ENCODE assay signal across 20 cellular contexts in genomic region chr5:14716755-14717752, GRCh38. TPM values are rescaled to one million over a fixed set of nuclear protein-coding genes. Genes with fewer than 3 reads are reported as not detected.
DNase-seq lines count a peak whose midpoint lies in the region; ATAC-seq and TF ChIP-seq lines count a peak whose summit lies in the region.
"Had no signal": no experiment of that assay in that cellular context is flagged by ENCODE, and none has a peak within 500 bp of the region (broad histone marks: within the 10 kb centered on the region; RNA-seq: fewer than 3 reads in every experiment).

No MANE protein-coding gene starts in this region.

- H3K4ac ChIP-seq in mesenchymal stem cell (ENCODE audit: low read depth in 1 of 2, low read length in 2 of 2): no peak overlapping the region

- no peak for ATAC-seq in HG02852 (IDR thresholded peaks at IDR 0.05; ENCODE audit: unreplicated experiment)
- ATAC-seq in body of pancreas: no peak
- no peak for ATAC-seq in GM19395 (IDR thresholded peaks at IDR 0.05; ENCODE audit: unreplicated experiment)

- no peak overlapping the region for H3K18ac ChIP-seq in mesenchymal stem cell (ENCODE audit: low read depth in 1 of 2, low read length in 2 of 2)

- 97% methylated on average over 10 of the region's 13 CpGs for WGBS in mesenchymal stem cell
- 85 to 87% methylated on average over 13 of the region's 13 CpGs for WGBS in body of pancreas, 2 donors

- peaks cover 18 to 29% (median 25%) of the 10 kb centered on the region in 3 donors for H3K4me1 Mint-ChIP-seq in CD8-positive, alpha-beta memory T cell
- peaks cover 9% of the 10 kb centered on the region for H3K4me1 Mint-ChIP-seq in activated T-helper 1 cell treated with anti-CD3 and anti-CD28 coated beads, Interleukin-12 subunit alpha, Interleukin-12 subunit beta, Interleukin-2, Interleukin-4 antibody, amounts not matched to agents 30 ng/mL and 10 ng/mL and 1 ng/mL, durations not matched to agents 14 hours and 24 hours and 36 hours (ENCODE audit: low read depth)

- CTCF ChIA-PET in CD8-positive, alpha-beta memory T cell (lab: Charles Lee): interaction anchor here (1.3 kb wide), 1 partner anchor 10 kb away, joined by 7 read pairs; no protein-coding TSS in a partner anchor

- intact Hi-C loops in activated T-helper 1 cell treated with anti-CD3 and anti-CD28 coated beads, Interleukin-12 subunit alpha, Interleukin-12 subunit beta, Interleukin-2, Interleukin-4 antibody, amounts not matched to agents 30 ng/mL and 10 ng/mL and 1 ng/mL, durations not matched to agents 14 hours and 24 hours and 36 hours (cut with micrococcal nuclease): no loop called here
- intact Hi-C loops in body of pancreas (cut with DNase I): no loop called here

- peaks cover 22% of the 10 kb centered on the region for H3K36me3 ChIP-seq in CD8-positive, alpha-beta memory T cell (ENCODE audit: insufficient read depth, low read length)
- H3K36me3 ChIP-seq in mesenchymal stem cell (ENCODE audit: control insufficient read depth in 1 of 2, insufficient read depth in 2 of 2, low read depth in 1 of 2, low read length in 2 of 2): peaks cover 35 to 58% of the 10 kb centered on the region in 2 experiments
- H3K36me3 ChIP-seq in body of pancreas (replicated peaks in 1 of 2; ENCODE audit: insufficient read depth in 1 of 2, low read depth in 2 of 2): peaks cover 0 to 6% of the 10 kb centered on the region in 2 donors

- no peak overlapping the region for H3K4me2 ChIP-seq in mesenchymal stem cell (ENCODE audit: low read length, poor library complexity, severe bottlenecking)

- POLR2A ChIA-PET in CD8-positive, alpha-beta memory T cell (lab: Charles Lee): interaction anchor here (0.9 kb wide), 1 partner anchor 10 kb away, joined by 4 read pairs; no protein-coding TSS in a partner anchor

- no peak overlapping the region for H2BK12ac ChIP-seq in mesenchymal stem cell (ENCODE audit: low read length in 2 of 2)

- H3K4me1 ChIP-seq in CD8-positive, alpha-beta memory T cell (ENCODE audit: insufficient read depth, low read length): peaks cover 14% of the 10 kb centered on the region
- peaks cover 8% of the 10 kb centered on the region for H3K4me1 ChIP-seq in mesenchymal stem cell (ENCODE audit: control insufficient read depth, insufficient read depth, low read depth, low read length)
- H3K4me1 ChIP-seq in body of pancreas: no peaks in the 10 kb centered on the region
- H3K4me1 ChIP-seq: HAP-1 had no signal

- no peak overlapping the region for H2AK5ac ChIP-seq in mesenchymal stem cell (ENCODE audit: low read length, severe bottlenecking)

- H3K27me3 ChIP-seq in CD8-positive, alpha-beta memory T cell (ENCODE audit: insufficient read depth, low read length, poor library complexity, severe bottlenecking): no peaks in the 10 kb centered on the region
- H3K27me3 ChIP-seq in mesenchymal stem cell (ENCODE audit: control insufficient read depth in 1 of 2, insufficient read depth in 1 of 2, low read length in 2 of 2) (no peaks in the 10 kb centered on the region), body of pancreas (no peaks in the 10 kb centered on the region)
- H3K27me3 ChIP-seq: SJSA1, tibial artery had no signal

- H3K36me3 Mint-ChIP-seq in CD8-positive, alpha-beta memory T cell: peaks cover 1 to 71% (median 13%) of the 10 kb centered on the region in 3 donors
- peaks cover 21% of the 10 kb centered on the region for H3K36me3 Mint-ChIP-seq in activated T-helper 1 cell treated with anti-CD3 and anti-CD28 coated beads, Interleukin-12 subunit alpha, Interleukin-12 subunit beta, Interleukin-2, Interleukin-4 antibody, amounts not matched to agents 30 ng/mL and 10 ng/mL and 1 ng/mL, durations not matched to agents 14 hours and 24 hours and 36 hours (ENCODE audit: low read depth)

- no peaks in the 10 kb centered on the region for H3K9me3 ChIP-seq in CD8-positive, alpha-beta memory T cell (ENCODE audit: low read length)
- no peaks in the 10 kb centered on the region for H3K9me3 ChIP-seq in mesenchymal stem cell (ENCODE audit: control insufficient read depth, low read length)
- no peaks in the 10 kb centered on the region for H3K9me3 ChIP-seq in body of pancreas
- H3K9me3 ChIP-seq: HAP-1, SJSA1, tibial artery had no signal

- no peak overlapping the region for H2BK120ac ChIP-seq in mesenchymal stem cell (ENCODE audit: low read depth, low read length)

- peak overlapping the region; percentile 98 for H3K27ac ChIP-seq in C4-2B
- H3K27ac ChIP-seq in CD8-positive, alpha-beta memory T cell (ENCODE audit: low read depth, low read length): no peak overlapping the region
- no peak overlapping the region for H3K27ac ChIP-seq in mesenchymal stem cell (ENCODE audit: low read length, poor library complexity, severe bottlenecking)
- H3K27ac ChIP-seq in body of pancreas: no peak overlapping the region
- H3K27ac ChIP-seq: SJSA1, tibial artery had no signal

- no peaks in the 10 kb centered on the region for H3K9me3 Mint-ChIP-seq in CD8-positive, alpha-beta memory T cell
- no peaks in the 10 kb centered on the region for H3K9me3 Mint-ChIP-seq in activated T-helper 1 cell treated with anti-CD3 and anti-CD28 coated beads, Interleukin-12 subunit alpha, Interleukin-12 subunit beta, Interleukin-2, Interleukin-4 antibody, amounts not matched to agents 30 ng/mL and 10 ng/mL and 1 ng/mL, durations not matched to agents 14 hours and 24 hours and 36 hours
- H3K9me3 Mint-ChIP-seq: activated CD4-positive, alpha-beta T cell treated with anti-CD3 and anti-CD28 coated beads, Interleukin-2, amount 10 ng/mL, durations not matched to agents 24 days and 14 days had no signal

- DNase-seq in CD8-positive, alpha-beta memory T cell: no peak
- no peak for DNase-seq in activated T-helper 1 cell treated with anti-CD3 and anti-CD28 coated beads, Interleukin-12 subunit alpha, Interleukin-12 subunit beta, Interleukin-2, Interleukin-4 antibody, amounts not matched to agents 30 ng/mL and 10 ng/mL and 1 ng/mL, durations not matched to agents 14 hours and 24 hours and 36 hours (ENCODE audit: low spot score)
- DNase-seq in mesenchymal stem cell (no peak), body of pancreas (no peak), AML-193 (lab: John Stamatoyannopoulos, UW) (no peak)
- DNase-seq: activated CD4-positive, alpha-beta T cell treated with anti-CD3 and anti-CD28 coated beads, Interleukin-2, amount 10 ng/mL, durations not matched to agents 24 days and 14 days; anterior cingulate cortex; kidney glomerular epithelial cell; NCI-H1092 treated with DMSO at 0.1 percent for 48 hours; NCI-H2107; NCI-H69; OCI-M1; stimulated activated CD4-positive, alpha-beta T cell treated with anti-CD3 and anti-CD28 coated beads, Interleukin-4, amount 100 ng/mL, for 4 hours had no signal

- TF ChIP-seq CTCF in C4-2B (conservative IDR thresholded peaks at IDR 0.05) (no peak), body of pancreas (IDR thresholded peaks at IDR 0.05) (no peak)

- no peak overlapping the region for H3K4me3 ChIP-seq in CD8-positive, alpha-beta memory T cell (ENCODE audit: low read length)
- no peak overlapping the region for H3K4me3 ChIP-seq in mesenchymal stem cell (ENCODE audit: insufficient read depth in 1 of 2, low read depth in 1 of 2, low read length in 2 of 2)
- H3K4me3 ChIP-seq in body of pancreas: no peak overlapping the region
- H3K4me3 ChIP-seq: HAP-1, SJSA1, skin epidermis, tibial artery had no signal

- H3K23ac ChIP-seq in mesenchymal stem cell (ENCODE audit: low read length in 2 of 2): no peak overlapping the region

- TF ChIP-seq POLR2A in body of pancreas (IDR thresholded peaks at IDR 0.05): no peak

- peak overlapping the region; percentile 72 for H4K8ac ChIP-seq in mesenchymal stem cell (ENCODE audit: low read length)

- H3K9ac ChIP-seq in mesenchymal stem cell (ENCODE audit: low read length): no peak overlapping the region

- H3K4me3 Mint-ChIP-seq in CD8-positive, alpha-beta memory T cell: no peak overlapping the region
- H3K4me3 Mint-ChIP-seq in activated T-helper 1 cell treated with anti-CD3 and anti-CD28 coated beads, Interleukin-12 subunit alpha, Interleukin-12 subunit beta, Interleukin-2, Interleukin-4 antibody, amounts not matched to agents 30 ng/mL and 10 ng/mL and 1 ng/mL, durations not matched to agents 14 hours and 24 hours and 36 hours: no peak overlapping the region
- H3K4me3 Mint-ChIP-seq: activated CD4-positive, alpha-beta T cell treated with anti-CD3 and anti-CD28 coated beads, Interleukin-2, amount 10 ng/mL, durations not matched to agents 24 days and 14 days had no signal

- no peak overlapping the region for H3K14ac ChIP-seq in mesenchymal stem cell (ENCODE audit: low read length in 2 of 2)

- H3K27me3 Mint-ChIP-seq in CD8-positive, alpha-beta memory T cell: no peaks in the 10 kb centered on the region
- H3K27me3 Mint-ChIP-seq in activated T-helper 1 cell treated with anti-CD3 and anti-CD28 coated beads, Interleukin-12 subunit alpha, Interleukin-12 subunit beta, Interleukin-2, Interleukin-4 antibody, amounts not matched to agents 30 ng/mL and 10 ng/mL and 1 ng/mL, durations not matched to agents 14 hours and 24 hours and 36 hours (ENCODE audit: insufficient read depth): peaks cover 3% of the 10 kb centered on the region
- H3K27me3 Mint-ChIP-seq: activated CD4-positive, alpha-beta T cell treated with anti-CD3 and anti-CD28 coated beads, Interleukin-2, amount 10 ng/mL, durations not matched to agents 24 days and 14 days had no signal

- no peak overlapping the region for H2AFZ ChIP-seq in mesenchymal stem cell (ENCODE audit: low read depth, low read length)

- H2BK5ac ChIP-seq in mesenchymal stem cell (ENCODE audit: low read depth, low read length, poor library complexity, severe bottlenecking): no peak overlapping the region

- peak overlapping the region; percentile 15 to 84 (median 70) for H3K27ac Mint-ChIP-seq in CD8-positive, alpha-beta memory T cell
- H3K27ac Mint-ChIP-seq in activated T-helper 1 cell treated with anti-CD3 and anti-CD28 coated beads, Interleukin-12 subunit alpha, Interleukin-12 subunit beta, Interleukin-2, Interleukin-4 antibody, amounts not matched to agents 30 ng/mL and 10 ng/mL and 1 ng/mL, durations not matched to agents 14 hours and 24 hours and 36 hours: peak overlapping the region; percentile 10
- H3K27ac Mint-ChIP-seq: activated CD4-positive, alpha-beta T cell treated with anti-CD3 and anti-CD28 coated beads, Interleukin-2, amount 10 ng/mL, durations not matched to agents 24 days and 14 days had no signal

- no peak overlapping the region for H2BK15ac ChIP-seq in mesenchymal stem cell (ENCODE audit: low read depth, poor library complexity, severe bottlenecking)

- no peak overlapping the region for H4K91ac ChIP-seq in mesenchymal stem cell (ENCODE audit: low read length)

- H3K79me1 ChIP-seq in mesenchymal stem cell (replicated peaks; ENCODE audit: low read length, poor library complexity, severe bottlenecking): peaks cover 3% of the 10 kb centered on the region

RNA-seq across cellular contexts. Expression of gene OTULIN, which starts 52.5 kb away (rescaled TPM):
- 10 to 100 TPM; 86.2 to 87.6 TPM for total RNA-seq in CD8-positive, alpha-beta memory T cell
- 28.1 TPM for polyA plus RNA-seq in CD8-positive, alpha-beta memory T cell
- total RNA-seq in activated T-helper 1 cell treated with anti-CD3 and anti-CD28 coated beads, Interleukin-12 subunit alpha, Interleukin-12 subunit beta, Interleukin-2, Interleukin-4 antibody, amounts not matched to agents 30 ng/mL and 10 ng/mL and 1 ng/mL, durations not matched to agents 14 hours and 24 hours and 36 hours: 57.4 and 58.7 TPM in 2 replicates
- polyA plus RNA-seq in mesenchymal stem cell (2013, experiment 1 of 2): 6.4 TPM
- 6.7 TPM for polyA plus RNA-seq in mesenchymal stem cell (2013, experiment 2 of 2)
- total RNA-seq in body of pancreas: 10 to 100 TPM; 19.7 to 37.6 TPM
